8 cellular contexts compared by ENCODE assay signal in the genomic region with DNA sequence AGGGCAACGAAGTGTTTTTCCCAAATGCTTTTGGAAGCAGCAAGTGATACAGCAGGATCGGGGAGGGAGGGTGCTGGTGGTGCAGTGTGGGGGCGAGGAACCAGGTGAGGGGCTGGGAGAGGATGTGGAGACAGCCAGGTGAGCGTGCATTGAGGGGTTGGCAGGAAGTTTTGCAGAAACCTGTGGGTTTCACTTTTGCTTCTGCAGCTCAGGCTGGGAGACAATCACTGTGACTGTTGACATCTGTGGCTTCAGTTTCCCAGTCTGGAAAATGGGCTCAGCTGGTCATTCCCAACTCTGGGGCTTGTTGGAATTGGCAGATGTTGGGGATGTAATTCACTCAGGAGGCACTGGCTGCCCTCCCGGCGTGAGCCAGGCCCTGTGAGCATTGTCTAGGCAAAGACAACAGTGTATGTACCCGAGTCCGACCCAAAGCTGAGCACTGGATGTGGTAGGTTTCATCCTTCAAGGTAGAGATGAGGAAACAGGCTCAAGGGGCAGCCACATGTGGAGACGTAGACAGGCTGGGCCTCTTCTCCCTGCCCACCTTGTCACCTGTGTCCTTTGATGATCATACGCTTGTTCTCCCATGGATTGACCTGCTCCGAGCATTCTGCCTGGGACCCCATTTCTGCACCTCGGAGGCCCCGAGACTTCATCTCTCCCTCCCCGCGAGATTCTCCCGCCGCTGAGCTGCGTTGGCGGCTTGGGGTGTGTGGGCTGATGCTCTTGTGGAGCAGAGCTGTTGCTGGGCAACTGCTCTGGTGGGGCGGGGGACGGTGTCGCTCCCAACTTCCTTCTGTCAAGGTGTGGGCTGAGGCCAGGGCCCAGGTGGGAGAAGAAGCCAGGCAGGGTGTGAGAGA. TPM values are rescaled to one million over a fixed set of nuclear protein-coding genes. Genes with fewer than 3 reads are reported as not detected.
DNase-seq lines count a peak whose midpoint lies in the region; ATAC-seq and TF ChIP-seq lines count a peak whose summit lies in the region.

No MANE protein-coding gene starts in this region.

- intact Hi-C loops in natural killer cell (cut with micrococcal nuclease) (loop anchor here (2.0 kb wide), 1 partner anchor 33 kb away; a partner anchor contains a TSS), left ventricle myocardium superior (cut with micrococcal nuclease) (no loop called here)

- no peaks in the 10 kb centered on the region for H3K27me3 ChIP-seq in NT2/D1 (ENCODE audit: insufficient read depth, insufficient read length)
- no peaks in the 10 kb centered on the region for H3K27me3 ChIP-seq in thoracic aorta (replicated peaks; ENCODE audit: insufficient read depth)

- H3K4me1 ChIP-seq in NT2/D1 (ENCODE audit: insufficient read depth, insufficient read length) (peaks cover 9% of the 10 kb centered on the region), thoracic aorta (ENCODE audit: control insufficient read depth in 1 of 2, low read depth in 2 of 2) (peaks cover 7 to 21% of the 10 kb centered on the region in 2 donors)

- H3K4me3 Mint-ChIP-seq in natural killer cell = peak overlapping the region; percentile 91

- TF ChIP-seq CTCF in natural killer cell (IDR thresholded peaks at IDR 0.05) (no peak), thoracic aorta (IDR thresholded peaks at IDR 0.05) (no peak)

- H3K27me3 Mint-ChIP-seq in natural killer cell (ENCODE audit: low read depth in 2 of 2) = no peaks in the 10 kb centered on the region

- no peak overlapping the region for H3K27ac ChIP-seq in thoracic aorta

- H3K9ac ChIP-seq in NT2/D1 (ENCODE audit: insufficient read length, low read depth) = peak overlapping the region; percentile 37

- peaks cover 30 to 58% of the 10 kb centered on the region in 2 donors for H3K4me1 Mint-ChIP-seq in natural killer cell

- H3K27ac Mint-ChIP-seq in natural killer cell = peak overlapping the region; percentile 91 to 99

- no peaks in the 10 kb centered on the region for H3K36me3 Mint-ChIP-seq in natural killer cell

- no peak for DNase-seq in NT2/D1 (ENCODE audit: low read depth, low spot score)
- peak; percentile 54 for DNase-seq in activated gamma-delta T cell treated with Interleukin-2 at 50 U/mL for 16 hours
- peak; percentile 32 for DNase-seq in natural killer cell
- DNase-seq in thoracic aorta (ENCODE audit: low spot score) = no peak
- DNase-seq in left ventricle myocardium superior = no peak

- H3K9me3 ChIP-seq in NT2/D1 (ENCODE audit: insufficient read depth, low read length) (no peaks in the 10 kb centered on the region), thoracic aorta (no peaks in the 10 kb centered on the region)

- ATAC-seq in natural killer cell (peak in 2 of 3 donors; percentile 28 to 29), thoracic aorta (ENCODE audit: insufficient number of reproducible peaks, low FRiP score, low read depth) (no peak), HG03521 (IDR thresholded peaks at IDR 0.05; ENCODE audit: unreplicated experiment) (no peak), left ventricle myocardium superior (no peak), GM18498 (IDR thresholded peaks at IDR 0.05; ENCODE audit: unreplicated experiment) (no peak), HG02759 (IDR thresholded peaks at IDR 0.05; ENCODE audit: unreplicated experiment) (no peak)

- H3K36me3 ChIP-seq in NT2/D1 (ENCODE audit: insufficient read depth, insufficient read length, low read length) (peaks cover 24% of the 10 kb centered on the region), thoracic aorta (peaks cover 12% of the 10 kb centered on the region)

- H3K4me3 ChIP-seq in NT2/D1 (ENCODE audit: insufficient read length, low read depth) = no peak overlapping the region
- H3K4me3 ChIP-seq in thoracic aorta = peak overlapping the region; percentile 92

- no peaks in the 10 kb centered on the region for H3K9me3 Mint-ChIP-seq in natural killer cell

RNA-seq across cellular contexts. Expression of a gene that starts 21.9 kb away (rescaled TPM):
- 100 to 1,000 TPM in 2 of 3 donors, 10 to 100 TPM in 1; 84.5 to 101 (median 101) TPM for total RNA-seq in natural killer cell
- total RNA-seq in thoracic aorta = 10 to 100 TPM; 18.7 to 27.8 TPM
- 5.6 TPM for total RNA-seq in left ventricle myocardium superior

RNA-seq across cellular contexts. Expression of a gene that starts 32.7 kb away (rescaled TPM):
- total RNA-seq in natural killer cell (100 to 1,000 TPM in 1 of 3 donors, 10 to 100 TPM in 2; 90.1 to 105 (median 95.7) TPM), thoracic aorta (1 to 10 TPM; 1.6 to 5.4 TPM), left ventricle myocardium superior (0.94 TPM)

RNA-seq across cellular contexts. Expression of a gene that starts 33.5 kb away (rescaled TPM):
- 10 to 100 TPM; 12.3 to 26.4 (median 16.0) TPM for total RNA-seq in natural killer cell
- 10 to 100 TPM; 14.3 to 15.8 TPM for total RNA-seq in thoracic aorta
- 29.6 TPM for total RNA-seq in left ventricle myocardium superior

RNA-seq across cellular contexts. Expression of a gene that starts 54.1 kb away (rescaled TPM):
- total RNA-seq in natural killer cell (100 to 1,000 TPM in 1 of 3 donors, 10 to 100 TPM in 2; 38.2 to 109 (median 89.5) TPM), thoracic aorta (10 to 100 TPM; 59.4 to 72.3 TPM), left ventricle myocardium superior (20.6 TPM)

Comparison
In these comparisons a context has a peak if more than half of its experiments do, and no peak if none do; other contexts are left out.
1. DNase-seq: peak in activated gamma-delta T cell treated with Interleukin-2 at 50 U/mL for 16 hours (single experiment) and natural killer cell (single experiment); none in NT2/D1 (single experiment), thoracic aorta (single experiment) and left ventricle myocardium superior (single experiment).
2. ATAC-seq: peak in natural killer cell (2 of 3); none in thoracic aorta (single experiment), HG03521 (single experiment), left ventricle myocardium superior (single experiment), GM18498 (single experiment) and HG02759 (single experiment).
3. RNA of a gene that starts 32.7 kb away (total RNA-seq): 90.1 to 105 TPM in natural killer cell; 1.6 to 5.4 TPM in thoracic aorta and 0.94 TPM in left ventricle myocardium superior (single experiment); every median in the first group is over 10 times any median in the second.